ENCODE assay signal across 10 cellular contexts in the genomic region with DNA sequence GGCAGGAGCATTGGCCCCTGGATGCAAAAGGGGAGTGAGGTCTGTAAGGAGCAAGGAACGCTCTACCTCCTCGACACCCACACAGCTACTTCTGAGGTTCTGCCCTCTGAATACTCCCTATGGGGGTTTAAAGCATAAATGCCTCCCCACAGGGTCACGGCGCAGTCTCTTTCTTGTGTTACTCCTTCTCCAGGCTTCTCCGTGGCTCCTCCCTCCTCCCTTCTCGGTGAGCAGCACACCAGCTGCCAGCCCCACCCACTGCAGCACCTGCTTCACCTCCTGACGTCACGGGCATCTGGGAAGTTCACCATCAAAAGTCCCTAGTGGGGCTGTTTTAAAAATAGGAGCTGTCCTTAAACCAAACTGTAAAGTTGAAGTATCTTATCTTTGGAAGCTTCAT.
DNase-seq lines count a peak whose midpoint lies in the region; TF ChIP-seq lines count a peak whose summit lies in the region.
"Had no signal": no experiment of that assay in that cellular context is flagged by ENCODE, and none has a peak within 500 bp of the region (broad histone marks: within the 10 kb centered on the region; RNA-seq: fewer than 3 reads in every experiment).

No MANE protein-coding gene starts in this region.

- H3K9me3 Mint-ChIP-seq in glutamatergic neuron (ENCODE audit: unreplicated experiment): peaks cover 4% of the 10 kb centered on the region

- H3K9ac ChIP-seq in OCI-LY3 (ENCODE audit: low read length): 0 out of 2 replicates have a peak overlapping the region, but pooled peaks have one; percentile 9

- DNase-seq in NCI-H524 (lab: John Stamatoyannopoulos, UW): peak; percentile 53 to 81
- no peak for DNase-seq in NCI-H524 treated with DMSO at 0.1 percent for 48 hours (lab: John Stamatoyannopoulos, UW)
- DNase-seq in glutamatergic neuron: peak; percentile 54
- peak; percentile 74 for DNase-seq in stomach
- no peak for DNase-seq in medulla oblongata (ENCODE audit: extremely low spot score)
- no peak for DNase-seq in OCI-M1 (lab: John Stamatoyannopoulos, UW)
- DNase-seq in globus pallidus (ENCODE audit: low spot score): no peak
- DNase-seq: heart right ventricle had no signal

- H2AFZ ChIP-seq in OCI-LY3 (ENCODE audit: low read depth, low read length): peak overlapping the region; percentile 77; the same call in 1 of the 2 replicates

- intact Hi-C loops in stomach (cut with DNase I; ENCODE audit: low total_unique reads): no loop called here

- no peaks in the 10 kb centered on the region for H3K36me3 Mint-ChIP-seq in glutamatergic neuron (ENCODE audit: unreplicated experiment)

- H3K27ac Mint-ChIP-seq in glutamatergic neuron (ENCODE audit: unreplicated experiment): no peak overlapping the region

- peak overlapping the region; percentile 65 for H3K4me3 ChIP-seq in OCI-LY3 (ENCODE audit: low read length)
- no peak overlapping the region for H3K4me3 ChIP-seq in stomach
- H3K4me3 ChIP-seq: A549, heart right ventricle had no signal

- peak overlapping the region; percentile 71 for H3K4me2 ChIP-seq in OCI-LY3 (ENCODE audit: low read length)

- TF ChIP-seq EP300 in stomach (IDR thresholded peaks at IDR 0.05): no peak

- TF ChIP-seq POLR2A in stomach (IDR thresholded peaks at IDR 0.05): no peak

- H4K20me1 ChIP-seq in OCI-LY3 (ENCODE audit: insufficient read depth, low read length): no peaks in the 10 kb centered on the region

- peaks cover 2% of the 10 kb centered on the region for H3K27me3 Mint-ChIP-seq in glutamatergic neuron (ENCODE audit: unreplicated experiment)

- WGBS in stomach, 5 donors: 11 to 23% (median 19%) methylated on average over 8 of the region's 8 CpGs

- peak overlapping the region; percentile 37 for H3K4me3 Mint-ChIP-seq in glutamatergic neuron (ENCODE audit: unreplicated experiment)

- no peaks in the 10 kb centered on the region for H3K9me3 ChIP-seq in OCI-LY3 (ENCODE audit: insufficient read depth, low read length)
- no peaks in the 10 kb centered on the region for H3K9me3 ChIP-seq in stomach
- H3K9me3 ChIP-seq: A549, heart right ventricle had no signal

- H3K4me1 ChIP-seq in OCI-LY3 (ENCODE audit: low read length) (peaks cover 24% of the 10 kb centered on the region), stomach (peaks cover 0 to 14% (median 3%) of the 10 kb centered on the region in 4 donors)

- H3K4me1 Mint-ChIP-seq in glutamatergic neuron (ENCODE audit: low read depth, unreplicated experiment): peaks cover 7% of the 10 kb centered on the region

- no peaks in the 10 kb centered on the region; the same call in 1 of the 2 replicates for H3K27me3 ChIP-seq in OCI-LY3 (ENCODE audit: low read depth, low read length)
- H3K27me3 ChIP-seq in stomach: no peaks in the 10 kb centered on the region

- no peaks in the 10 kb centered on the region for H3K79me2 ChIP-seq in OCI-LY3 (ENCODE audit: low read length)

- H3K36me3 ChIP-seq in OCI-LY3 (replicated peaks; ENCODE audit: low read depth, low read length): no peaks in the 10 kb centered on the region
- no peaks in the 10 kb centered on the region for H3K36me3 ChIP-seq in stomach

- TF ChIP-seq CTCF in OCI-LY3 (IDR thresholded peaks at IDR 0.05; ENCODE audit: low read depth, low read length) (no peak), glutamatergic neuron (IDR thresholded peaks at IDR 0.05; ENCODE audit: partially characterized antibody, unreplicated experiment) (no peak), stomach (IDR thresholded peaks at IDR 0.05) (no peak)

- no peak overlapping the region for H3K27ac ChIP-seq in OCI-LY3 (ENCODE audit: low read length)
- peak overlapping the region in 1 of 5 donors; percentile 12 for H3K27ac ChIP-seq in stomach
- H3K27ac ChIP-seq: heart right ventricle had no signal

Comparison
In these comparisons a context has a peak if more than half of its experiments do, and no peak if none do; other contexts are left out.
1. DNase-seq: peak in NCI-H524 (2 of 2), glutamatergic neuron (single experiment) and stomach (single experiment); none in NCI-H524 treated with DMSO at 0.1 percent for 48 hours (single experiment), medulla oblongata (single experiment), OCI-M1 (single experiment) and globus pallidus (single experiment).